Comparison of ENCODE assay signal across 13 cellular contexts in the genomic region with DNA sequence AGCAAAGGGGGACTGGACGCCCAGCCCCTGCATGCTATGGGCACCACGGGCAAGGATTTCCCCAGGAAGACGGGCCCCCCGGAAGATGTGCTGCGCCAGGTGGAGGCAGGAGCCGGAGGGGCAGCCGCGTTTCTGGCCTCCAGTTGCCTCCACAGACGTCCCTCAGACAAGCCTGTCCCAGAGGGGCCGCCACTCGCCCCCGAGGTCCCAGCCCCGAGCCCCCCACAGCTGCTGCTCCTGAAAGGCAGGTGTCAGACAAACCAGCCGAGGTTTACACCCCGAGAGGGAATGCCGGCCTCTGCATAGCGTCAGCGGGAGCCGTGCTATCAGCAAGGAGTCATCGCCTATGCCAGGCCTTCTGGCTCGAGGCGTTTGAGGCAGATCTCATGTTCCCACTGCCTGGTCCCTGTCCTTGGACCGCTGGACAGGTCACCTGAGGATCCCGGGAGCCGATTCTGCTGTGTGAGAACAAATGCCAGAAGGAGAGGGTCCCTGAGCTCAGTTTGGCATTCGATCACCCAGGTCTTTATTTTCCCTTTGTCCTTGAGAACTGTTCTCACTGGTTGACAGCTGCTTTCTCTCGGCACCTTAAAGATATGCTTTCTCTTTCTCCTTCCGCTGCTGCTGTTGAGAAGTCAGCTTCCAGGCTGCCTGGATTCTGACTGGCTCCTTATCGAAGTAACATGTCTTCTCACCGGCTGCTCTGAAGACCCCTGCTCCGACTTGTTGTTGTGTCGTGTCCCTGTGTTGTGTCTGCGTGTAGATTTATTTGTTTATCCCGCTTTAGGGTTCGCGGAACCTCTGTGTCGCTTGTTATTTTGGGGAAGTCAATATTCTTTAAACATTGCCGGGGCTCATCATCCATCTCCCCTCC. TPM values are rescaled to one million over a fixed set of nuclear protein-coding genes. Genes with fewer than 3 reads are reported as not detected.
DNase-seq lines count a peak whose midpoint lies in the region; ATAC-seq and TF ChIP-seq lines count a peak whose summit lies in the region.
"Had no signal": no experiment of that assay in that cellular context is flagged by ENCODE, and none has a peak within 500 bp of the region (broad histone marks: within the 10 kb centered on the region; RNA-seq: fewer than 3 reads in every experiment).

No MANE protein-coding gene starts in this region.

- no peak overlapping the region for H3K27ac Mint-ChIP-seq in stimulated activated memory B cell treated with anti-CD40 and anti-IgM and Interleukin-4, amounts not matched to agents 10 μg/mL and 1 μg/mL and 100 μg/mL, for 72 hours
- H3K27ac Mint-ChIP-seq: T-helper 1 cell treated with Interleukin-12 subunit alpha and Interleukin-12 subunit beta and Interleukin-4 antibody, amounts not matched to agents 30 μg/mL and 1 μg/mL, for 36 hours had no signal

- intact Hi-C loops in colonic mucosa (cut with DNase I), result no loop called here

- TF ChIP-seq CTCF in colonic mucosa (IDR thresholded peaks at IDR 0.05), result no peak

- H2AK5ac ChIP-seq in mesenchymal stem cell (ENCODE audit: low read length, severe bottlenecking), result no peak overlapping the region

- H2BK5ac ChIP-seq in mesenchymal stem cell (ENCODE audit: low read depth, low read length, poor library complexity, severe bottlenecking), result no peak overlapping the region

- H3K9me3 ChIP-seq in colonic mucosa (no peaks in the 10 kb centered on the region), mesenchymal stem cell (ENCODE audit: control insufficient read depth, low read length) (peaks cover 12% of the 10 kb centered on the region)

- peaks cover 3% of the 10 kb centered on the region for H3K27me3 Mint-ChIP-seq in activated T-cell treated with anti-CD3 and anti-CD28 coated beads, Interleukin-2, amount 50 U/mL, for 4 hours (ENCODE audit: low read depth)
- H3K27me3 Mint-ChIP-seq in stimulated activated memory B cell treated with anti-CD40 and anti-IgM and Interleukin-4, amounts not matched to agents 10 μg/mL and 1 μg/mL and 100 μg/mL, for 72 hours, result peaks cover 61% of the 10 kb centered on the region

- no peak overlapping the region for H3K4me3 Mint-ChIP-seq in activated T-cell treated with anti-CD3 and anti-CD28 coated beads, Interleukin-2, amount 50 U/mL, for 4 hours
- no peak overlapping the region for H3K4me3 Mint-ChIP-seq in stimulated activated memory B cell treated with anti-CD40 and anti-IgM and Interleukin-4, amounts not matched to agents 10 μg/mL and 1 μg/mL and 100 μg/mL, for 72 hours
- H3K4me3 Mint-ChIP-seq: nephron; T-helper 1 cell treated with Interleukin-12 subunit alpha and Interleukin-12 subunit beta and Interleukin-4 antibody, amounts not matched to agents 30 μg/mL and 1 μg/mL, for 36 hours had no signal

- no peak overlapping the region for H2BK15ac ChIP-seq in mesenchymal stem cell (ENCODE audit: low read depth, poor library complexity, severe bottlenecking)

- no peak overlapping the region for H4K91ac ChIP-seq in mesenchymal stem cell (ENCODE audit: low read length)

- no peak overlapping the region for H3K18ac ChIP-seq in mesenchymal stem cell (ENCODE audit: low read depth in 1 of 2, low read length in 2 of 2)

- ATAC-seq in activated T-cell treated with anti-CD3 and anti-CD28 coated beads, Interleukin-2, amount 50 U/mL, for 4 hours, result no peak
- ATAC-seq in stimulated activated memory B cell treated with anti-CD40 and anti-IgM and Interleukin-4, amounts not matched to agents 10 μg/mL and 1 μg/mL and 100 μg/mL, for 72 hours, result no peak

- no peak overlapping the region for H2AFZ ChIP-seq in mesenchymal stem cell (ENCODE audit: low read depth, low read length)

- H3K4me2 ChIP-seq in mesenchymal stem cell (ENCODE audit: low read length, poor library complexity, severe bottlenecking), result no peak overlapping the region

- H3K36me3 Mint-ChIP-seq in activated T-cell treated with anti-CD3 and anti-CD28 coated beads, Interleukin-2, amount 50 U/mL, for 4 hours (ENCODE audit: insufficient read depth), result no peaks in the 10 kb centered on the region
- H3K36me3 Mint-ChIP-seq in stimulated activated memory B cell treated with anti-CD40 and anti-IgM and Interleukin-4, amounts not matched to agents 10 μg/mL and 1 μg/mL and 100 μg/mL, for 72 hours, result no peaks in the 10 kb centered on the region

- H3K9ac ChIP-seq in colonic mucosa (ENCODE audit: low read depth in 2 of 2, low read length in 2 of 2) (no peak overlapping the region), mesenchymal stem cell (ENCODE audit: low read length) (peak overlapping the region; percentile 41)

- no peak overlapping the region for H3K4me3 ChIP-seq in colonic mucosa
- peak overlapping the region in 1 of 2 experiments; percentile 16 for H3K4me3 ChIP-seq in mesenchymal stem cell (ENCODE audit: insufficient read depth in 1 of 2, low read depth in 1 of 2, low read length in 2 of 2)

- no peak overlapping the region for H2BK12ac ChIP-seq in mesenchymal stem cell (ENCODE audit: low read length in 2 of 2)

- no peak overlapping the region for H4K8ac ChIP-seq in mesenchymal stem cell (ENCODE audit: low read length)

- H3K23ac ChIP-seq in mesenchymal stem cell (ENCODE audit: low read length in 2 of 2), result no peak overlapping the region

- H3K4me1 Mint-ChIP-seq in activated T-cell treated with anti-CD3 and anti-CD28 coated beads, Interleukin-2, amount 50 U/mL, for 4 hours (ENCODE audit: low read depth), result no peaks in the 10 kb centered on the region
- no peaks in the 10 kb centered on the region for H3K4me1 Mint-ChIP-seq in stimulated activated memory B cell treated with anti-CD40 and anti-IgM and Interleukin-4, amounts not matched to agents 10 μg/mL and 1 μg/mL and 100 μg/mL, for 72 hours

- H3K9me3 Mint-ChIP-seq in activated T-cell treated with anti-CD3 and anti-CD28 coated beads, Interleukin-2, amount 50 U/mL, for 4 hours, result no peaks in the 10 kb centered on the region
- H3K9me3 Mint-ChIP-seq in stimulated activated memory B cell treated with anti-CD40 and anti-IgM and Interleukin-4, amounts not matched to agents 10 μg/mL and 1 μg/mL and 100 μg/mL, for 72 hours, result no peaks in the 10 kb centered on the region
- H3K9me3 Mint-ChIP-seq: T-helper 1 cell treated with Interleukin-12 subunit alpha and Interleukin-12 subunit beta and Interleukin-4 antibody, amounts not matched to agents 30 μg/mL and 1 μg/mL, for 36 hours had no signal

- H3K4me1 ChIP-seq in colonic mucosa (no peaks in the 10 kb centered on the region), mesenchymal stem cell (ENCODE audit: control insufficient read depth, insufficient read depth, low read depth, low read length) (peaks cover 11% of the 10 kb centered on the region)

- no peak overlapping the region for H2BK120ac ChIP-seq in mesenchymal stem cell (ENCODE audit: low read depth, low read length)

- no peak overlapping the region for H3K14ac ChIP-seq in mesenchymal stem cell (ENCODE audit: low read length in 2 of 2)

- 79% methylated on average over 38 of the region's 38 CpGs for WGBS in mesenchymal stem cell

- H3K36me3 ChIP-seq in colonic mucosa (no peaks in the 10 kb centered on the region), mesenchymal stem cell (ENCODE audit: control insufficient read depth in 1 of 2, insufficient read depth in 2 of 2, low read depth in 1 of 2, low read length in 2 of 2) (no peaks in the 10 kb centered on the region)

- H3K4ac ChIP-seq in mesenchymal stem cell (ENCODE audit: low read depth in 1 of 2, low read length in 2 of 2), result no peak overlapping the region

- H3K27me3 ChIP-seq in colonic mucosa (no peaks in the 10 kb centered on the region), mesenchymal stem cell (ENCODE audit: control insufficient read depth in 1 of 2, insufficient read depth in 1 of 2, low read length in 2 of 2) (peaks cover 0 to 15% of the 10 kb centered on the region in 2 experiments)

- DNase-seq in activated T-cell treated with anti-CD3 and anti-CD28 coated beads, Interleukin-2, amount 50 U/mL, for 4 hours, result peak; percentile 3
- DNase-seq in activated T-cell treated with anti-CD3 and anti-CD28 coated beads for 4 hours (no peak), colonic mucosa (peak; percentile 15), mesenchymal stem cell (no peak), ureter (ENCODE audit: low spot score) (peak; percentile 37), SKM-1 treated with dmso at 0.1 percent for 144 hours (lab: John Stamatoyannopoulos, UW; ENCODE audit: unreplicated experiment) (no peak), SIG-M5 treated with dmso at 0.1 percent for 504 hours (lab: John Stamatoyannopoulos, UW; ENCODE audit: unreplicated experiment) (no peak)
- DNase-seq: NCI-H2029 treated with DMSO at 0.1 percent for 48 hours had no signal

- H3K27ac ChIP-seq in colonic mucosa (no peak overlapping the region), mesenchymal stem cell (ENCODE audit: low read length, poor library complexity, severe bottlenecking) (no peak overlapping the region)
- H3K27ac ChIP-seq: C4-2B had no signal

- no peaks in the 10 kb centered on the region for H3K79me1 ChIP-seq in mesenchymal stem cell (replicated peaks; ENCODE audit: low read length, poor library complexity, severe bottlenecking)

RNA-seq across cellular contexts. Expression of a gene that starts 20.6 kb away (rescaled TPM):
- total RNA-seq in activated T-cell treated with anti-CD3 and anti-CD28 coated beads, Interleukin-2, amount 50 U/mL, for 4 hours, result not detected
- total RNA-seq in colonic mucosa (under 1 TPM in 1 of 2 donors, not detected in 1; 0.05 TPM), ureter (0.23 TPM)
- polyA plus RNA-seq in mesenchymal stem cell (2013, experiment 1 of 2), result not detected
- not detected for polyA plus RNA-seq in mesenchymal stem cell (2013, experiment 2 of 2)
- total RNA-seq: frontal cortex had no signal

RNA-seq across cellular contexts. Expression of a gene that starts 30.8 kb away (rescaled TPM):
- total RNA-seq in activated T-cell treated with anti-CD3 and anti-CD28 coated beads, Interleukin-2, amount 50 U/mL, for 4 hours, result not detected
- 10 to 100 TPM in 1 of 2 donors, 1 to 10 TPM in 1; 6.1 to 22.2 TPM for total RNA-seq in colonic mucosa
- polyA plus RNA-seq in mesenchymal stem cell (2013, experiment 1 of 2), result not detected
- not detected for polyA plus RNA-seq in mesenchymal stem cell (2013, experiment 2 of 2)
- total RNA-seq in ureter, result 2.5 TPM
- total RNA-seq: frontal cortex had no signal

RNA-seq across cellular contexts. Expression of a gene that starts 58.1 kb away (rescaled TPM):
- under 1 TPM; 0.33 to 0.43 (median 0.34) TPM for total RNA-seq in activated T-cell treated with anti-CD3 and anti-CD28 coated beads, Interleukin-2, amount 50 U/mL, for 4 hours
- total RNA-seq in colonic mucosa, result 1 to 10 TPM; 1.9 to 6.1 TPM
- polyA plus RNA-seq in mesenchymal stem cell (2013, experiment 1 of 2), result not detected
- not detected for polyA plus RNA-seq in mesenchymal stem cell (2013, experiment 2 of 2)
- 0.31 TPM for total RNA-seq in ureter
- total RNA-seq: frontal cortex had no signal

Comparison
In these comparisons a context has a peak if more than half of its experiments do, and no peak if none do; other contexts are left out.
1. DNase-seq: peak in activated T-cell treated with anti-CD3 and anti-CD28 coated beads, Interleukin-2, amount 50 U/mL, for 4 hours (single experiment), colonic mucosa (single experiment) and ureter (single experiment); none in activated T-cell treated with anti-CD3 and anti-CD28 coated beads for 4 hours (single experiment), mesenchymal stem cell (single experiment), SKM-1 treated with dmso at 0.1 percent for 144 hours (single experiment) and SIG-M5 treated with dmso at 0.1 percent for 504 hours (single experiment).